Comparison of ENCODE assay signal across 19 cellular contexts in the genomic region with DNA sequence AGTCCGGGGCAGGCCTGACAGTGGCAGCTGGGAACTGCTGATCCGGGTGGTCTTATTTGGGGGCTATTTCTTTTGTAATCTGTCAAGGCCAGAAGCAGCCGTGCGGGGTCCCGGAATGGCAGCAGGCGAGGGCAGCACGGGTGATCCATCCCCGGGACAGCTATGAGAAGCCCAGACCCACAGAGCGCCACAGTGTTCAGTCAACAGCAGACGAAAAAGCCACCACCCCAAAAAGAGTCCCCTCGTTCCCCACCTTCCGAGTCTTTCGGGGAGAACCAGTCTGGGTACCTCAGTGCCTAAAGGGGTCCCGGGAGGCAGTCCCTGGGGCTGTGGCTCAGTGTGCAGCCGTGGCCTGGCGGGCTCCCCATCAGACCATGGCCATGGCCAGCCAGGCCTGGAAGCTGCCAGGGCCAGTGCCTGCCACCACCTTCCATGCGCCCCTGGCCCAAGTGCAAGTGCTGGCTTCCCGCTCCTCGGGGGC.
DNase-seq lines count a peak whose midpoint lies in the region; ATAC-seq, FAIRE-seq and TF ChIP-seq lines count a peak whose summit lies in the region.
"Had no signal": no experiment of that assay in that cellular context is flagged by ENCODE, and none has a peak within 500 bp of the region (broad histone marks: within the 10 kb centered on the region; RNA-seq: fewer than 3 reads in every experiment).

No MANE protein-coding gene starts in this region.

- no peak overlapping the region for H3K4me2 ChIP-seq in A549

- H3K4me1 ChIP-seq in A549 (peaks cover 5% of the 10 kb centered on the region; the same call in 1 of the 3 replicates), kidney (ENCODE audit: control insufficient read depth in 1 of 2, insufficient read depth in 1 of 2, low read depth in 1 of 2, low read length in 2 of 2) (peaks cover 0 to 4% of the 10 kb centered on the region in 2 donors)
- H3K4me1 ChIP-seq: BE2C had no signal

- no peaks in the 10 kb centered on the region for H3K27me3 ChIP-seq in H7 (ENCODE audit: control insufficient read depth, insufficient read depth, low read length)
- H3K27me3 ChIP-seq: BE2C had no signal

- DNase-seq in A549 (ENCODE audit: low read depth in 1 of 2, low spot score in 1 of 2) (no peak), H7 (peak; percentile 43), kidney (peak; percentile 40), sciatic nerve (ENCODE audit: low spot score) (no peak), NCI-H526 treated with DMSO at 0.1 percent for 48 hours (lab: John Stamatoyannopoulos, UW) (no peak), activated gamma-delta T cell (lab: John Stamatoyannopoulos, UW) (no peak)
- DNase-seq: BE2C, DMS79, GOT3, Kasumi-1, NCI-H1694, NCI-H2081, NCI-H2171, NCI-H526, RPMI8226, SHP77 treated with DMSO at 0.1 percent for 48 hours had no signal

- intact Hi-C loops in kidney (cut with DNase I): no loop called here
- intact Hi-C loops in sciatic nerve (cut with DNase I): no loop called here

- peak; percentile 35 to 44; a peak in 3 of 6 replicates for ATAC-seq in A549
- peak; percentile 45 for ATAC-seq in sciatic nerve
- no peak for ATAC-seq in GM21619 (IDR thresholded peaks at IDR 0.05; ENCODE audit: unreplicated experiment)

- no peak for TF ChIP-seq RAD21 in A549 (conservative IDR thresholded peaks at IDR 0.05 in 1 of 2, IDR thresholded peaks at IDR 0.05 in 1 of 2)

- TF ChIP-seq POLR2A in A549 (IDR thresholded peaks at IDR 0.05; ENCODE audit: low read length): no peak

- no peak overlapping the region for H3K4me3 ChIP-seq in A549
- no peak overlapping the region for H3K4me3 ChIP-seq in H7 (ENCODE audit: insufficient read depth, low read depth, low read length)
- no peak overlapping the region for H3K4me3 ChIP-seq in kidney (ENCODE audit: low read length in 2 of 2)
- H3K4me3 ChIP-seq: SK-N-MC had no signal

- H3K27ac ChIP-seq in A549 (no peak overlapping the region), kidney (ENCODE audit: low read depth in 2 of 2, low read length in 2 of 2) (no peak overlapping the region)
- H3K27ac ChIP-seq: SK-N-MC had no signal

- FAIRE-seq in A549 (lab: Jason Lieb, UNC) (no peak), kidney (lab: Jason Lieb, UNC) (no peak)
- FAIRE-seq: D721Med had no signal

- TF ChIP-seq EP300 in A549 (IDR thresholded peaks at IDR 0.05): no peak

- POLR2A ChIA-PET in A549 (lab: Yijun Ruan, JAX): no interaction called here

- no peaks in the 10 kb centered on the region for H3K36me3 ChIP-seq in H7 (replicated peaks; ENCODE audit: control insufficient read depth, insufficient read depth, low read length)
- no peaks in the 10 kb centered on the region for H3K36me3 ChIP-seq in kidney (ENCODE audit: control insufficient read depth in 1 of 2, insufficient read depth in 2 of 2, low read length in 2 of 2)
- H3K36me3 ChIP-seq: BE2C had no signal

- TF ChIP-seq CTCF in A549 (IDR thresholded peaks at IDR 0.05) (no peak), kidney (IDR thresholded peaks at IDR 0.05; ENCODE audit: borderline replicate concordance, extremely low read depth, insufficient read depth) (no peak)

- H3K9me3 ChIP-seq in A549 (no peaks in the 10 kb centered on the region), kidney (ENCODE audit: control insufficient read depth in 1 of 2, low read length in 2 of 2) (no peaks in the 10 kb centered on the region)
- H3K9me3 ChIP-seq: BE2C had no signal

- H3K9ac ChIP-seq in kidney (ENCODE audit: low read length in 2 of 2): no peak overlapping the region

- CTCF ChIA-PET in A549 (lab: Yijun Ruan, JAX): no interaction called here

- 81% methylated on average over 14 of the region's 19 CpGs for WGBS in A549 (ENCODE audit: missing lambda C conversion rate)

TF ChIP-seq in A549, 52 proteins besides CTCF, POLR2A, EP300 and RAD21:
- TF ChIP-seq HOXB13 (CRISPR knock-in tag; IDR thresholded peaks at IDR 0.05; ENCODE audit: low read depth) (no peak), KDM5A (IDR thresholded peaks at IDR 0.05) (no peak), ESRRA (IDR thresholded peaks at IDR 0.05; ENCODE audit: borderline replicate concordance, low read length) (no peak), JUN (IDR thresholded peaks at IDR 0.05) (no peak), RNF2 (IDR thresholded peaks at IDR 0.05; ENCODE audit: borderline replicate concordance, low read depth) (no peak), HMGXB4 (CRISPR knock-in tag; IDR thresholded peaks at IDR 0.05; ENCODE audit: borderline replicate concordance) (no peak), PHF8 (IDR thresholded peaks at IDR 0.05; ENCODE audit: borderline replicate concordance, low read depth) (no peak), HDAC2 (IDR thresholded peaks at IDR 0.05) (no peak), TFCP2L1 (CRISPR knock-in tag; IDR thresholded peaks at IDR 0.05) (no peak), TP53 (CRISPR knock-in tag; IDR thresholded peaks at IDR 0.05) (no peak), EHF (CRISPR knock-in tag; IDR thresholded peaks at IDR 0.05) (no peak), CBX2 (IDR thresholded peaks at IDR 0.05; ENCODE audit: borderline replicate concordance, low read depth) (no peak), RFX5 (IDR thresholded peaks at IDR 0.05) (no peak), CEBPB (IDR thresholded peaks at IDR 0.05) (no peak), HEYL (CRISPR knock-in tag; IDR thresholded peaks at IDR 0.05) (no peak), MAFK (IDR thresholded peaks at IDR 0.05; ENCODE audit: partially characterized antibody) (no peak)
TF ChIP-seq in A549: peak in this region for 0.

Comparison
In these comparisons a context has a peak if more than half of its experiments do, and no peak if none do; other contexts are left out.
1. DNase-seq: peak in H7 (single experiment) and kidney (single experiment); none in A549 (0 of 2), sciatic nerve (single experiment), NCI-H526 treated with DMSO at 0.1 percent for 48 hours (single experiment) and activated gamma-delta T cell (single experiment).